1 cellular context compared by ENCODE assay signal in genomic region chr17:16462070-16462864, GRCh38.
TF ChIP-seq lines count a peak whose summit lies in the region.

No MANE protein-coding gene starts in this region.

TF ChIP-seq in liver, 16 proteins besides CTCF, POLR2A, EP300 and RAD21 (continued from another document):
- TF ChIP-seq ZBTB33 (IDR thresholded peaks at IDR 0.05), result no peak
TF ChIP-seq in liver: peak in this region for 2.
